2 cellular contexts compared by ENCODE assay signal in genomic region chr10:78997635-78998618, GRCh38.
TF ChIP-seq lines count a peak whose summit lies in the region.

No MANE protein-coding gene starts in this region.

TF ChIP-seq in A549, 52 proteins besides CTCF, POLR2A, EP300 and RAD21 (continued from another document):
- TF ChIP-seq, protein P1, sequence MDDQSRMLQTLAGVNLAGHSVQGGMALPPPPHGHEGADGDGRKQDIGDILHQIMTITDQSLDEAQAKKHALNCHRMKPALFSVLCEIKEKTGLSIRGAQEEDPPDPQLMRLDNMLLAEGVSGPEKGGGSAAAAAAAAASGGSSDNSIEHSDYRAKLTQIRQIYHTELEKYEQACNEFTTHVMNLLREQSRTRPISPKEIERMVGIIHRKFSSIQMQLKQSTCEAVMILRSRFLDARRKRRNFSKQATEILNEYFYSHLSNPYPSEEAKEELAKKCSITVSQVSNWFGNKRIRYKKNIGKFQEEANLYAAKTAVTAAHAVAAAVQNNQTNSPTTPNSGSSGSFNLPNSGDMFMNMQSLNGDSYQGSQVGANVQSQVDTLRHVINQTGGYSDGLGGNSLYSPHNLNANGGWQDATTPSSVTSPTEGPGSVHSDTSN (IDR thresholded peaks at IDR 0.05): no peak
- TF ChIP-seq JUN (IDR thresholded peaks at IDR 0.05): no peak

TF ChIP-seq in liver, 16 proteins besides CTCF, POLR2A, EP300 and RAD21 (continued from another document):
- TF ChIP-seq REST (IDR thresholded peaks at IDR 0.05) (peak; percentile 23), MAX (IDR thresholded peaks at IDR 0.05) (peak; percentile 99), HNF4G (IDR thresholded peaks at IDR 0.05) (no peak), SP1 (IDR thresholded peaks at IDR 0.05) (peak; percentile 48), EGR1 (IDR thresholded peaks at IDR 0.05; ENCODE audit: low read depth in 2 of 2) (peak in 1 of 2 donors; percentile 31), FOXA1 (IDR thresholded peaks at IDR 0.05) (peak; percentile 58), HNF4A (conservative IDR thresholded peaks at IDR 0.05) (peak; percentile 36 to 77)
- TF ChIP-seq, protein P2, sequence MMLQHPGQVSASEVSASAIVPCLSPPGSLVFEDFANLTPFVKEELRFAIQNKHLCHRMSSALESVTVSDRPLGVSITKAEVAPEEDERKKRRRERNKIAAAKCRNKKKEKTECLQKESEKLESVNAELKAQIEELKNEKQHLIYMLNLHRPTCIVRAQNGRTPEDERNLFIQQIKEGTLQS (IDR thresholded peaks at IDR 0.05): peak; percentile 96
